In the genomic region with DNA sequence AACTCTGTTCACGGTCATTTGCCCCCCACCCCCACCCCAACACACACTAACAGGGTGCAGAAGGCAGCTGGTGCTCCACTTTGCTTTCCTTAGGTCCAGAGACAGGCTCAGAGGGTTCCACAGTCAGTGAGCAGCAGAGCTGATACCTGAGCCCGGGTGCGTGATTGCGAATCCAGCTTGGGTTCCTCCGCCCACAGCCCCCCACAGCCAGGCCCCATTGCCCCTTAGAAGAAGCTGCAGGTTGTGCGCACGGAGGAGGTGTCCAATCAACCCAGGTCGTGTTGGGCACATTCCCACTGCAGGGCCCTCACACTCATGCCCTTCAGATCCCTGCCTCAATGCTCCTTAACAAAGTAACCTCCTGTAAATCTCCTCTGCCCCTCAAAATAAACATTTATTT, we compare ENCODE assay signal across 17 cellular contexts.
DNase-seq lines count a peak whose midpoint lies in the region; ATAC-seq and TF ChIP-seq lines count a peak whose summit lies in the region.
"Had no signal": no experiment of that assay in that cellular context is flagged by ENCODE, and none has a peak within 500 bp of the region (broad histone marks: within the 10 kb centered on the region; RNA-seq: fewer than 3 reads in every experiment).

No MANE protein-coding gene starts in this region.

- H3K27me3 ChIP-seq in BLaER1 = no peaks in the 10 kb centered on the region
- no peaks in the 10 kb centered on the region for H3K27me3 ChIP-seq in BLaER1 treated with 17β-estradiol and CSF1 and Interleukin-3, amounts not matched to agents 10 nM and 100 nM

- H3K4me2 ChIP-seq in BLaER1 = peak overlapping the region; percentile 64
- peak overlapping the region in 8 of 11 experiments; percentile 15 to 57 (median 50); a peak in 15 of 22 replicates for H3K4me2 ChIP-seq in BLaER1 treated with 17β-estradiol and CSF1 and Interleukin-3, amounts not matched to agents 10 nM and 100 nM

- no peaks in the 10 kb centered on the region for H3K9me3 ChIP-seq in BLaER1
- no peaks in the 10 kb centered on the region; a peak in 1 of 22 replicates for H3K9me3 ChIP-seq in BLaER1 treated with 17β-estradiol and CSF1 and Interleukin-3, amounts not matched to agents 10 nM and 100 nM (replicated peaks in 1 of 11)

- no peaks in the 10 kb centered on the region for H3K36me3 ChIP-seq in BLaER1
- H3K36me3 ChIP-seq in BLaER1 treated with 17β-estradiol and CSF1 and Interleukin-3, amounts not matched to agents 10 nM and 100 nM = no peaks in the 10 kb centered on the region

- no peak overlapping the region for H3K4me3 Mint-ChIP-seq in chondrocyte (ENCODE audit: unreplicated experiment)
- H3K4me3 Mint-ChIP-seq in stimulated activated naive CD8-positive, alpha-beta T cell treated with anti-CD3 and anti-CD28 coated beads, Interleukin-15, amount 100 ng/mL, for 72 hours = no peak overlapping the region
- H3K4me3 Mint-ChIP-seq: CD14-positive monocyte; CD4-positive, alpha-beta T cell; CD8-positive, alpha-beta memory T cell had no signal

- H3K4me3 ChIP-seq in BLaER1 = no peak overlapping the region
- H3K4me3 ChIP-seq in BLaER1 treated with 17β-estradiol and CSF1 and Interleukin-3, amounts not matched to agents 10 nM and 100 nM = no peak overlapping the region
- H3K4me3 ChIP-seq: GM12878 had no signal

- no peaks in the 10 kb centered on the region for H3K4me1 Mint-ChIP-seq in chondrocyte (ENCODE audit: low read depth)
- H3K4me1 Mint-ChIP-seq in stimulated activated naive CD8-positive, alpha-beta T cell treated with anti-CD3 and anti-CD28 coated beads, Interleukin-15, amount 100 ng/mL, for 72 hours = no peaks in the 10 kb centered on the region
- H3K4me1 Mint-ChIP-seq: CD14-positive monocyte had no signal

- peaks cover 41% of the 10 kb centered on the region for H3K27me3 Mint-ChIP-seq in chondrocyte (ENCODE audit: low read depth)
- peaks cover 40% of the 10 kb centered on the region for H3K27me3 Mint-ChIP-seq in stimulated activated naive CD8-positive, alpha-beta T cell treated with anti-CD3 and anti-CD28 coated beads, Interleukin-15, amount 100 ng/mL, for 72 hours

- no peak for ATAC-seq in stimulated activated naive CD8-positive, alpha-beta T cell treated with anti-CD3 and anti-CD28 coated beads, Interleukin-15, amount 100 ng/mL, for 72 hours
- no peak for ATAC-seq in GM19324 (IDR thresholded peaks at IDR 0.05; ENCODE audit: low FRiP score, unreplicated experiment)
- ATAC-seq: GM12878 had no signal

- peaks cover 54% of the 10 kb centered on the region for H3K4me1 ChIP-seq in BLaER1
- H3K4me1 ChIP-seq in BLaER1 treated with 17β-estradiol and CSF1 and Interleukin-3, amounts not matched to agents 10 nM and 100 nM = peaks cover 7 to 53% (median 48%) of the 10 kb centered on the region in 10 experiments

- H3K27ac Mint-ChIP-seq in chondrocyte (ENCODE audit: unreplicated experiment) = no peak overlapping the region
- no peak overlapping the region for H3K27ac Mint-ChIP-seq in stimulated activated naive CD8-positive, alpha-beta T cell treated with anti-CD3 and anti-CD28 coated beads, Interleukin-15, amount 100 ng/mL, for 72 hours
- H3K27ac Mint-ChIP-seq: CD4-positive, alpha-beta T cell had no signal

- H3K9ac ChIP-seq in BLaER1 = no peak overlapping the region
- no peak overlapping the region for H3K9ac ChIP-seq in BLaER1 treated with 17β-estradiol and CSF1 and Interleukin-3, amounts not matched to agents 10 nM and 100 nM

- H3K27ac ChIP-seq in BLaER1 = no peak overlapping the region
- H3K27ac ChIP-seq in BLaER1 treated with 17β-estradiol and CSF1 and Interleukin-3, amounts not matched to agents 10 nM and 100 nM = no peak overlapping the region

- no peaks in the 10 kb centered on the region for H3K36me3 Mint-ChIP-seq in chondrocyte (ENCODE audit: low read depth)
- H3K36me3 Mint-ChIP-seq: CD14-positive monocyte; CD8-positive, alpha-beta memory T cell had no signal

- TF ChIP-seq CTCF in chondrocyte (IDR thresholded peaks at IDR 0.05) = no peak

- DNase-seq in chondrocyte (ENCODE audit: low spot score) (peak; percentile 68), left kidney (ENCODE audit: low read depth, low spot score) (peak; percentile 18), MV-4-11 (lab: John Stamatoyannopoulos, UW) (no peak), germinal center (ENCODE audit: low spot score) (no peak)
- no peak for DNase-seq in stimulated activated naive CD8-positive, alpha-beta T cell treated with anti-CD3 and anti-CD28 coated beads, Interleukin-15, amount 100 ng/mL, for 72 hours
- DNase-seq: CD4-positive, alpha-beta T cell; CD8-positive, alpha-beta memory T cell; DMS153; DND-41; GOT3; H7; HCEC 1CT had no signal

- peaks cover under 1% of the 10 kb centered on the region; the same call in 1 of the 2 replicates for H4K20me1 ChIP-seq in BLaER1
- H4K20me1 ChIP-seq in BLaER1 treated with 17β-estradiol and CSF1 and Interleukin-3, amounts not matched to agents 10 nM and 100 nM = peaks cover 0 to 6% (median 0%) of the 10 kb centered on the region in 11 experiments; a peak in 1 of 22 replicates

- H3K9me3 Mint-ChIP-seq in chondrocyte (ENCODE audit: low read depth) = no peaks in the 10 kb centered on the region
- no peaks in the 10 kb centered on the region for H3K9me3 Mint-ChIP-seq in stimulated activated naive CD8-positive, alpha-beta T cell treated with anti-CD3 and anti-CD28 coated beads, Interleukin-15, amount 100 ng/mL, for 72 hours
- H3K9me3 Mint-ChIP-seq: CD4-positive, alpha-beta T cell had no signal

Comparison
In these comparisons a context has a peak if more than half of its experiments do, and no peak if none do; other contexts are left out.
1. DNase-seq: peak in chondrocyte (single experiment) and left kidney (single experiment); none in MV-4-11 (single experiment), stimulated activated naive CD8-positive, alpha-beta T cell treated with anti-CD3 and anti-CD28 coated beads, Interleukin-15, amount 100 ng/mL, for 72 hours (0 of 2) and germinal center (single experiment).